ENCODE assay signal across 1 cellular context in the genomic region with DNA sequence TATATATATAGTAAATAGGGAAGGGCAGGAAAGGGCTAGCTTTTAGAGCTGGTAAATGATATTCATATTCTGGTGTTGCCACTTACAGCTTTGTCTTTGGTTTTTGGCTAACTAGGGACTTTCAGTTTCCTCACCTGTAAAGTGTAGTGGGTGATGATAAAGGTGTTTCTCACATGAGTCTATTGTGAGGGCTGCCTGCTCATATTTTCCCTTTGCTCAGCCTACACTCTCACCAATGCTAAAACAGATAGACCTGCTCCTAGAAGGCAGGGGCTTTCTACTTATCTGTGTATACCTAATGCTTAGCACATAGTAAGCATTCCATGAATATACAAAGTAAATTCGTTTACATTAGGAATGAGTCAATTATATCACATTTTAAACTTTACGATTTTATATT.
TF ChIP-seq lines count a peak whose summit lies in the region.

No MANE protein-coding gene starts in this region.

TF ChIP-seq in GM12878, 131 proteins besides CTCF, POLR2A, EP300 and RAD21 (continued from another document):
- peak; percentile 42 to 46; a peak in 2 of 4 replicates for TF ChIP-seq BHLHE40 (IDR thresholded peaks at IDR 0.05; ENCODE audit: borderline replicate concordance in 1 of 2, low read depth in 2 of 2, low read length in 1 of 2)
TF ChIP-seq in GM12878: peak in this region for 1.
